ENCODE assay signal across 10 cellular contexts in genomic region chr1:182235952-182236650, GRCh38.
DNase-seq lines count a peak whose midpoint lies in the region; ATAC-seq and TF ChIP-seq lines count a peak whose summit lies in the region.
"Had no signal": no experiment of that assay in that cellular context is flagged by ENCODE, and none has a peak within 500 bp of the region (broad histone marks: within the 10 kb centered on the region; RNA-seq: fewer than 3 reads in every experiment).

No MANE protein-coding gene starts in this region.

- H3K9me3 ChIP-seq in right atrium auricular region, result no peaks in the 10 kb centered on the region
- H3K9me3 ChIP-seq in upper lobe of right lung, result no peaks in the 10 kb centered on the region
- no peaks in the 10 kb centered on the region for H3K9me3 ChIP-seq in effector memory CD4-positive, alpha-beta T cell (ENCODE audit: control insufficient read depth, low read length)
- H3K9me3 ChIP-seq in SK-N-SH, result no peaks in the 10 kb centered on the region
- H3K9me3 ChIP-seq: A549 had no signal

- in situ Hi-C loops in SK-MEL-5 (cut with HindIII; ENCODE audit: low pct_unique_long_range_greater_than_20kb, low sequenced_read_pairs), result no loop called here

- CTCF ChIA-PET in SK-N-SH (lab: Yijun Ruan, JAX), result interaction anchor here (2.0 kb wide), 1 partner anchor 93 kb away, joined by 10 read pairs; no protein-coding TSS in a partner anchor

- POLR2A ChIA-PET in SK-N-SH (lab: Yijun Ruan, JAX), result no interaction called here

- intact Hi-C loops in upper lobe of right lung (cut with DNase I), result no loop called here

- TF ChIP-seq EP300 in SK-N-SH (IDR thresholded peaks at IDR 0.05; ENCODE audit: borderline replicate concordance in 1 of 2, low read depth in 1 of 2, low read length in 1 of 2), result no peak

- no peak overlapping the region for H3K4me2 ChIP-seq in SK-N-SH
- H3K4me2 ChIP-seq: A549 had no signal

- no peak overlapping the region for H3K9ac ChIP-seq in SK-N-SH

- H3K36me3 ChIP-seq in right atrium auricular region (no peaks in the 10 kb centered on the region), upper lobe of right lung (no peaks in the 10 kb centered on the region), SK-N-SH (replicated peaks in 1 of 2; ENCODE audit: control insufficient read depth in 1 of 2, insufficient read depth in 2 of 2, low read length in 1 of 2) (no peaks in the 10 kb centered on the region)
- H3K36me3 ChIP-seq in effector memory CD4-positive, alpha-beta T cell (ENCODE audit: control insufficient read depth, insufficient read depth, low read length), result no peaks in the 10 kb centered on the region

- DNase-seq in NCI-H2171 treated with DMSO at 0.1 percent for 48 hours (lab: John Stamatoyannopoulos, UW) (peak; percentile 35), NCI-H2171 (lab: John Stamatoyannopoulos, UW) (no peak), SK-MEL-5 (ENCODE audit: low read depth, low spot score) (peak; percentile 61), right atrium auricular region (ENCODE audit: low spot score) (no peak), upper lobe of right lung (no peak), SK-N-SH (no peak)
- DNase-seq in effector memory CD4-positive, alpha-beta T cell, result no peak
- DNase-seq in activated naive CD4-positive, alpha-beta T cell (lab: John Stamatoyannopoulos, UW), result no peak
- DNase-seq: activated CD4-positive, alpha-beta T cell treated with anti-CD3 and anti-CD28 coated beads for 48 hours had no signal

- H3K9me2 ChIP-seq in SK-N-SH, result no peaks in the 10 kb centered on the region

- TF ChIP-seq RAD21 in SK-N-SH (IDR thresholded peaks at IDR 0.05; ENCODE audit: low read length), result no peak

- H2AFZ ChIP-seq in SK-N-SH (ENCODE audit: low read depth), result no peak overlapping the region

- no peaks in the 10 kb centered on the region for H3K79me2 ChIP-seq in SK-N-SH (ENCODE audit: insufficient read depth)

- WGBS in SK-N-SH (ENCODE audit: low lambda C conversion rate), result 33% methylated on average over 11 of the region's 11 CpGs

- H3K27me3 ChIP-seq in right atrium auricular region (no peaks in the 10 kb centered on the region), upper lobe of right lung (no peaks in the 10 kb centered on the region), SK-N-SH (ENCODE audit: insufficient read depth) (no peaks in the 10 kb centered on the region)
- no peaks in the 10 kb centered on the region for H3K27me3 ChIP-seq in effector memory CD4-positive, alpha-beta T cell (replicated peaks; ENCODE audit: control insufficient read depth, insufficient read depth, low read length, poor library complexity, severe bottlenecking)

- H3K4me3 ChIP-seq in right atrium auricular region, result no peak overlapping the region
- no peak overlapping the region for H3K4me3 ChIP-seq in upper lobe of right lung
- no peak overlapping the region for H3K4me3 ChIP-seq in effector memory CD4-positive, alpha-beta T cell (ENCODE audit: insufficient read depth, low read depth, low read length, poor library complexity, severe bottlenecking)
- no peak overlapping the region for H3K4me3 ChIP-seq in SK-N-SH (ENCODE audit: low read depth in 2 of 2, low read length in 1 of 2)
- H3K4me3 ChIP-seq: A549 had no signal

- peak; percentile 64 for ATAC-seq in upper lobe of right lung
- ATAC-seq: A549 had no signal

- H3K4me1 ChIP-seq in right atrium auricular region, result peaks cover 0 to 19% of the 10 kb centered on the region in 2 donors
- peaks cover 13% of the 10 kb centered on the region for H3K4me1 ChIP-seq in upper lobe of right lung
- H3K4me1 ChIP-seq in effector memory CD4-positive, alpha-beta T cell (ENCODE audit: control insufficient read depth, insufficient read depth, low read length, poor library complexity, severe bottlenecking), result peaks cover 4% of the 10 kb centered on the region
- peaks cover 0 to 7% of the 10 kb centered on the region in 2 experiments; a peak in 1 of 4 replicates for H3K4me1 ChIP-seq in SK-N-SH (ENCODE audit: control insufficient read depth in 1 of 2, insufficient read depth in 2 of 2, low read depth in 1 of 2, low read length in 1 of 2)
- H3K4me1 ChIP-seq: A549 had no signal

- H4K20me1 ChIP-seq in SK-N-SH (ENCODE audit: insufficient read depth), result no peaks in the 10 kb centered on the region

- H3F3A ChIP-seq in SK-N-SH (replicated peaks; ENCODE audit: insufficient read depth), result no peaks in the 10 kb centered on the region

- TF ChIP-seq CTCF in right atrium auricular region (IDR thresholded peaks at IDR 0.05) (no peak), upper lobe of right lung (IDR thresholded peaks at IDR 0.05) (no peak), SK-N-SH (IDR thresholded peaks at IDR 0.05) (no peak)

- peak overlapping the region; percentile 63 to 75 for H3K27ac ChIP-seq in right atrium auricular region
- H3K27ac ChIP-seq in upper lobe of right lung, result no peak overlapping the region
- H3K27ac ChIP-seq in effector memory CD4-positive, alpha-beta T cell (ENCODE audit: insufficient read depth, low read length, poor library complexity, severe bottlenecking), result no peak overlapping the region
- no peak overlapping the region for H3K27ac ChIP-seq in SK-N-SH (ENCODE audit: low read depth in 2 of 2, low read length in 1 of 2)
- H3K27ac ChIP-seq: A549 had no signal

TF ChIP-seq in SK-N-SH, 30 proteins besides CTCF, POLR2A, EP300 and RAD21:
- TF ChIP-seq MEF2A (IDR thresholded peaks at IDR 0.05; ENCODE audit: borderline replicate concordance, low read depth), result no peak
- TF ChIP-seq FOSL2 (IDR thresholded peaks at IDR 0.05; ENCODE audit: borderline replicate concordance, low read depth), result no peak
- TF ChIP-seq TAF1 (IDR thresholded peaks at IDR 0.05; ENCODE audit: borderline replicate concordance, low read depth, low read length), result no peak
- TF ChIP-seq NRF1 (IDR thresholded peaks at IDR 0.05; ENCODE audit: low read depth, low read length), result no peak
- no peak for TF ChIP-seq JUND (IDR thresholded peaks at IDR 0.05)
- no peak for TF ChIP-seq USF2 (IDR thresholded peaks at IDR 0.05; ENCODE audit: borderline replicate concordance, low read depth, low read length)
- no peak for TF ChIP-seq RXRA (IDR thresholded peaks at IDR 0.05; ENCODE audit: borderline replicate concordance, low read depth)
- TF ChIP-seq, protein P1, sequence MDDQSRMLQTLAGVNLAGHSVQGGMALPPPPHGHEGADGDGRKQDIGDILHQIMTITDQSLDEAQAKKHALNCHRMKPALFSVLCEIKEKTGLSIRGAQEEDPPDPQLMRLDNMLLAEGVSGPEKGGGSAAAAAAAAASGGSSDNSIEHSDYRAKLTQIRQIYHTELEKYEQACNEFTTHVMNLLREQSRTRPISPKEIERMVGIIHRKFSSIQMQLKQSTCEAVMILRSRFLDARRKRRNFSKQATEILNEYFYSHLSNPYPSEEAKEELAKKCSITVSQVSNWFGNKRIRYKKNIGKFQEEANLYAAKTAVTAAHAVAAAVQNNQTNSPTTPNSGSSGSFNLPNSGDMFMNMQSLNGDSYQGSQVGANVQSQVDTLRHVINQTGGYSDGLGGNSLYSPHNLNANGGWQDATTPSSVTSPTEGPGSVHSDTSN (IDR thresholded peaks at IDR 0.05), result no peak
- TF ChIP-seq FOXM1 (IDR thresholded peaks at IDR 0.05; ENCODE audit: low read depth), result no peak
- no peak for TF ChIP-seq POLR2AphosphoS5 (IDR thresholded peaks at IDR 0.05; ENCODE audit: low read depth, low read length)
- no peak for TF ChIP-seq CHD2 (IDR thresholded peaks at IDR 0.05; ENCODE audit: low read length, partially characterized antibody)
- no peak for TF ChIP-seq YY1 (IDR thresholded peaks at IDR 0.05; ENCODE audit: low read depth)
- no peak for TF ChIP-seq RFX5 (IDR thresholded peaks at IDR 0.05; ENCODE audit: low read length)
- TF ChIP-seq IRF3 (IDR thresholded peaks at IDR 0.05; ENCODE audit: low read depth, low read length), result no peak

Comparison
In these comparisons a context has a peak if more than half of its experiments do, and no peak if none do; other contexts are left out.
1. DNase-seq: peak in NCI-H2171 treated with DMSO at 0.1 percent for 48 hours (single experiment) and SK-MEL-5 (single experiment); none in NCI-H2171 (single experiment), right atrium auricular region (single experiment), upper lobe of right lung (single experiment), effector memory CD4-positive, alpha-beta T cell (0 of 3), activated naive CD4-positive, alpha-beta T cell (0 of 4) and SK-N-SH (single experiment).
2. H3K27ac ChIP-seq: peak in right atrium auricular region (2 of 2); none in upper lobe of right lung (single experiment), effector memory CD4-positive, alpha-beta T cell (single experiment) and SK-N-SH (0 of 2).